In genomic region chr15:32615051-32615870, GRCh38 we compare ENCODE assay signal across 8 cellular contexts. TPM values are rescaled to one million over a fixed set of nuclear protein-coding genes. Genes with fewer than 3 reads are reported as not detected.
DNase-seq lines count a peak whose midpoint lies in the region; ATAC-seq, FAIRE-seq and TF ChIP-seq lines count a peak whose summit lies in the region.
"Not testable (repeated sequence)": the region's sequence is repeated elsewhere in the genome, so short reads cannot be mapped to it uniquely, and the experiment has no call there.

Gene ARHGAP11A (plus strand): TSS chr15:32615504. CDS start chr15:32616212, 708 bp downstream.

- H3K4me1 ChIP-seq in psoas muscle: not testable (repeated sequence)

- peak; percentile 74 for DNase-seq in GM06990 (ENCODE audit: extremely low read depth, insufficient read length)
- DNase-seq in H54 (ENCODE audit: insufficient read length, low spot score): peak; percentile 20
- peak; percentile 79 for DNase-seq in activated CD4-positive, alpha-beta T cell treated with anti-CD3 and anti-CD28 coated beads, Interleukin-2, amount 50 U/mL, for 1 hour
- peak; percentile 92 for DNase-seq in cerebellar cortex (ENCODE audit: low spot score)
- DNase-seq in psoas muscle: peak; percentile 80 to 89

- ATAC-seq in psoas muscle: peak; percentile 93 to 96 (median 94)

- H3K27ac Mint-ChIP-seq in IgD-negative memory B cell: peak within 1 kb of the TSS; percentile 92 to 100 (median 92)

- H3K27me3 Mint-ChIP-seq in IgD-negative memory B cell: not testable (repeated sequence)

- peak within 1 kb of the TSS; percentile 77 for H3K27ac ChIP-seq in psoas muscle
- peak within 1 kb of the TSS; percentile 50 for H3K27ac ChIP-seq in temporal lobe (ENCODE audit: low read depth, low read length)

- not testable (repeated sequence) for H3K36me3 ChIP-seq in GM06990 (ENCODE audit: control insufficient read depth, insufficient read depth, low read length); psoas muscle (ENCODE audit: insufficient read depth in 1 of 2, low read depth in 1 of 2)

- H3K4me3 Mint-ChIP-seq in IgD-negative memory B cell: peak within 1 kb of the TSS; percentile 95 to 100 (median 97)

- peak within 1 kb of the TSS; percentile 80 for H3K4me3 ChIP-seq in GM06990 (replicated peaks; ENCODE audit: low read depth, low read length)
- H3K4me3 ChIP-seq in iPS-11a (ENCODE audit: low read depth, low read length): peak within 1 kb of the TSS; percentile 71
- H3K4me3 ChIP-seq in psoas muscle: peak within 1 kb of the TSS; percentile 65

- H3K36me3 Mint-ChIP-seq in IgD-negative memory B cell: not testable (repeated sequence)

- not testable (repeated sequence) for H3K9me3 Mint-ChIP-seq in IgD-negative memory B cell

- TF ChIP-seq CTCF in GM06990 (IDR thresholded peaks at IDR 0.05; ENCODE audit: insufficient read depth, low read length, poor library complexity, severe bottlenecking); psoas muscle (IDR thresholded peaks at IDR 0.05): not testable (repeated sequence)

- 0 to 1% (median 0%) methylated on average over 21 to 31 of the region's 43 CpGs for WGBS in psoas muscle, 3 donors

- H3K9me3 ChIP-seq in psoas muscle: not testable (repeated sequence)

- FAIRE-seq in H54 (lab: Jason Lieb, UNC): not testable (repeated sequence)

- not testable (repeated sequence) for H3K27me3 ChIP-seq in GM06990 (replicated peaks; ENCODE audit: control insufficient read depth, insufficient read depth, low read length); psoas muscle (ENCODE audit: insufficient read depth in 3 of 3, low read length in 2 of 3)

- intact Hi-C loops in psoas muscle (cut with DNase I): not testable (repeated sequence)

- peaks cover 9 to 19% (median 14%) of the 10 kb centered on the region in 3 donors for H3K4me1 Mint-ChIP-seq in IgD-negative memory B cell

- TF ChIP-seq POLR2A in H54 (IDR thresholded peaks at IDR 0.05; ENCODE audit: low read depth, low read length): not testable (repeated sequence)

RNA-seq across cellular contexts. Expression of gene ARHGAP11A, which starts in this region (rescaled TPM):
- 2.4 TPM for polyA plus RNA-seq in IgD-negative memory B cell
- total RNA-seq in psoas muscle: 1 to 10 TPM; 1.1 to 2.8 (median 2.0) TPM
- 1 to 10 TPM in 1 of 3 donors, under 1 TPM in 2; 0.41 to 2.4 (median 0.57) TPM for polyA plus RNA-seq in psoas muscle
- 11.6 TPM for total RNA-seq in temporal lobe

Comparison
In these comparisons a context has a peak if more than half of its experiments do, and no peak if none do; other contexts are left out.
1. Peak in every context shown above with its lines: DNase-seq, ATAC-seq, H3K4me3 ChIP-seq and H3K27ac ChIP-seq.
2. DNase-seq: peak in every context shown above with its lines; median percentile 92 in cerebellar cortex; 84 in psoas muscle; 79 in activated CD4-positive, alpha-beta T cell treated with anti-CD3 and anti-CD28 coated beads, Interleukin-2, amount 50 U/mL, for 1 hour; 74 in GM06990; 20 in H54.